In genomic region chr6:162543221-162543620, GRCh38 we compare ENCODE assay signal across 15 cellular contexts.
DNase-seq lines count a peak whose midpoint lies in the region; ATAC-seq and TF ChIP-seq lines count a peak whose summit lies in the region.
"Had no signal": no experiment of that assay in that cellular context is flagged by ENCODE, and none has a peak within 500 bp of the region (broad histone marks: within the 10 kb centered on the region; RNA-seq: fewer than 3 reads in every experiment).

No MANE protein-coding gene starts in this region.

- TF ChIP-seq POLR2A in upper lobe of left lung (IDR thresholded peaks at IDR 0.05), result no peak

- no peaks in the 10 kb centered on the region for H3K36me3 Mint-ChIP-seq in WTC11
- H3K36me3 Mint-ChIP-seq in nephron progenitor cell (ENCODE audit: low read depth), result no peaks in the 10 kb centered on the region
- no peaks in the 10 kb centered on the region for H3K36me3 Mint-ChIP-seq in progenitor cell of endocrine pancreas (ENCODE audit: insufficient read depth)
- H3K36me3 Mint-ChIP-seq: CD14-positive monocyte; CD8-positive, alpha-beta T cell had no signal

- POLR2A ChIA-PET in WTC11 (lab: Charles Lee), result no interaction called here

- peaks cover 23% of the 10 kb centered on the region for H3K4me1 Mint-ChIP-seq in WTC11
- H3K4me1 Mint-ChIP-seq in nephron progenitor cell, result peaks cover 10% of the 10 kb centered on the region
- H3K4me1 Mint-ChIP-seq in progenitor cell of endocrine pancreas (ENCODE audit: low read depth), result peaks cover 3% of the 10 kb centered on the region
- H3K4me1 Mint-ChIP-seq: CD14-positive monocyte had no signal

- CTCF ChIA-PET in WTC11 (lab: Charles Lee), result interaction anchor here (1.0 kb wide), 1 partner anchor 16 kb away, joined by 3 read pairs; no protein-coding TSS in a partner anchor

- no peak overlapping the region for H3K4me3 Mint-ChIP-seq in WTC11
- peak overlapping the region; percentile 34 for H3K4me3 Mint-ChIP-seq in nephron progenitor cell
- no peak overlapping the region for H3K4me3 Mint-ChIP-seq in progenitor cell of endocrine pancreas (ENCODE audit: low read depth)
- H3K4me3 Mint-ChIP-seq: CD14-positive monocyte; CD8-positive, alpha-beta T cell had no signal

- TF ChIP-seq CTCF in WTC11 (IDR thresholded peaks at IDR 0.05) (no peak), nephron progenitor cell (IDR thresholded peaks at IDR 0.05) (no peak), progenitor cell of endocrine pancreas (IDR thresholded peaks at IDR 0.05; ENCODE audit: unreplicated experiment) (no peak), upper lobe of left lung (IDR thresholded peaks at IDR 0.05) (no peak), right atrium auricular region (IDR thresholded peaks at IDR 0.05) (no peak)

- no peaks in the 10 kb centered on the region for H3K9me3 Mint-ChIP-seq in WTC11
- H3K9me3 Mint-ChIP-seq in nephron progenitor cell, result no peaks in the 10 kb centered on the region
- H3K9me3 Mint-ChIP-seq in progenitor cell of endocrine pancreas (ENCODE audit: low read depth), result no peaks in the 10 kb centered on the region
- H3K9me3 Mint-ChIP-seq: CD8-positive, alpha-beta T cell had no signal

- TF ChIP-seq EP300 in upper lobe of left lung (IDR thresholded peaks at IDR 0.05), result no peak

- WGBS in upper lobe of left lung, 2 donors, result 77 to 87% methylated on average over 6 of the region's 6 CpGs

- H3K4me1 ChIP-seq in upper lobe of left lung (peaks cover 0 to 7% (median 0%) of the 10 kb centered on the region in 4 donors), right atrium auricular region (peaks cover 0 to 12% of the 10 kb centered on the region in 2 donors)

- H3K27ac Mint-ChIP-seq in WTC11, result peak overlapping the region; percentile 17
- H3K27ac Mint-ChIP-seq in nephron progenitor cell, result peak overlapping the region; percentile 55
- no peak overlapping the region for H3K27ac Mint-ChIP-seq in progenitor cell of endocrine pancreas
- H3K27ac Mint-ChIP-seq: CD8-positive, alpha-beta T cell had no signal

- no peaks in the 10 kb centered on the region for H3K27me3 ChIP-seq in upper lobe of left lung
- no peaks in the 10 kb centered on the region for H3K27me3 ChIP-seq in right atrium auricular region

- H3K4me3 ChIP-seq in upper lobe of left lung, result no peak overlapping the region
- no peak overlapping the region for H3K4me3 ChIP-seq in right atrium auricular region
- H3K4me3 ChIP-seq: GM23248 had no signal

- no peaks in the 10 kb centered on the region for H3K27me3 Mint-ChIP-seq in WTC11 (ENCODE audit: low read depth)
- H3K27me3 Mint-ChIP-seq in nephron progenitor cell (ENCODE audit: low read depth, poor library complexity), result peaks cover 11% of the 10 kb centered on the region
- no peaks in the 10 kb centered on the region for H3K27me3 Mint-ChIP-seq in progenitor cell of endocrine pancreas

- ATAC-seq in WTC11 (peak; percentile 96), GM18868 (IDR thresholded peaks at IDR 0.05; ENCODE audit: unreplicated experiment) (no peak), upper lobe of left lung (ENCODE audit: low FRiP score in 2 of 2) (no peak)
- ATAC-seq: CD8-positive, alpha-beta T cell; HCT116 had no signal

- no peaks in the 10 kb centered on the region for H3K9me3 ChIP-seq in upper lobe of left lung
- H3K9me3 ChIP-seq in right atrium auricular region, result no peaks in the 10 kb centered on the region

- no peaks in the 10 kb centered on the region for H3K36me3 ChIP-seq in upper lobe of left lung
- H3K36me3 ChIP-seq in right atrium auricular region, result no peaks in the 10 kb centered on the region

- H3K27ac ChIP-seq in upper lobe of left lung, result no peak overlapping the region
- H3K27ac ChIP-seq in right atrium auricular region, result no peak overlapping the region
- H3K27ac ChIP-seq: GM23248, HL-60 had no signal

- DNase-seq in WTC11 (ENCODE audit: low spot score) (peak; percentile 34), iPS DF 19.7 (ENCODE audit: low read depth, low spot score) (peak; percentile 38), nephron progenitor cell (no peak), progenitor cell of endocrine pancreas (ENCODE audit: low spot score, unreplicated experiment) (no peak), upper lobe of left lung (no peak), right atrium auricular region (ENCODE audit: low spot score) (no peak)
- DNase-seq: CD8-positive, alpha-beta T cell; COR-L47; DND-41; GF-D8; GM23248 had no signal

TF ChIP-seq in WTC11, 78 proteins besides CTCF, POLR2A, EP300 and RAD21:
- TF ChIP-seq PRDM15 (CRISPR knock-in tag; IDR thresholded peaks at IDR 0.05) (no peak), TP53 (CRISPR knock-in tag; IDR thresholded peaks at IDR 0.05) (no peak), CREB1 (CRISPR knock-in tag; IDR thresholded peaks at IDR 0.05) (no peak), GTF2I (CRISPR knock-in tag; conservative IDR thresholded peaks at IDR 0.05) (no peak), ATF6 (CRISPR knock-in tag; IDR thresholded peaks at IDR 0.05) (no peak), PRRX2 (CRISPR knock-in tag; IDR thresholded peaks at IDR 0.05) (no peak), NFYB (CRISPR knock-in tag; conservative IDR thresholded peaks at IDR 0.05; ENCODE audit: low read depth) (no peak), ZNF138 (CRISPR knock-in tag; conservative IDR thresholded peaks at IDR 0.05) (no peak), GABPB1 (CRISPR knock-in tag; IDR thresholded peaks at IDR 0.05) (no peak)
- TF ChIP-seq, protein P1, sequence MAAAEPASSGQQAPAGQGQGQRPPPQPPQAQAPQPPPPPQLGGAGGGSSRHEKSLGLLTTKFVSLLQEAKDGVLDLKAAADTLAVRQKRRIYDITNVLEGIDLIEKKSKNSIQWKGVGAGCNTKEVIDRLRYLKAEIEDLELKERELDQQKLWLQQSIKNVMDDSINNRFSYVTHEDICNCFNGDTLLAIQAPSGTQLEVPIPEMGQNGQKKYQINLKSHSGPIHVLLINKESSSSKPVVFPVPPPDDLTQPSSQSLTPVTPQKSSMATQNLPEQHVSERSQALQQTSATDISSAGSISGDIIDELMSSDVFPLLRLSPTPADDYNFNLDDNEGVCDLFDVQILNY (CRISPR knock-in tag; IDR thresholded peaks at IDR 0.05), result no peak
- TF ChIP-seq, protein P2, sequence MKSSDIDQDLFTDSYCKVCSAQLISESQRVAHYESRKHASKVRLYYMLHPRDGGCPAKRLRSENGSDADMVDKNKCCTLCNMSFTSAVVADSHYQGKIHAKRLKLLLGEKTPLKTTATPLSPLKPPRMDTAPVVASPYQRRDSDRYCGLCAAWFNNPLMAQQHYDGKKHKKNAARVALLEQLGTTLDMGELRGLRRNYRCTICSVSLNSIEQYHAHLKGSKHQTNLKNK (CRISPR knock-in tag; IDR thresholded peaks at IDR 0.05), result no peak

Comparison
In these comparisons a context has a peak if more than half of its experiments do, and no peak if none do; other contexts are left out.
1. DNase-seq: peak in WTC11 (single experiment) and iPS DF 19.7 (single experiment); none in nephron progenitor cell (single experiment), progenitor cell of endocrine pancreas (single experiment), upper lobe of left lung (0 of 2) and right atrium auricular region (single experiment).